Comparison of ENCODE assay signal across 21 cellular contexts in the genomic region with DNA sequence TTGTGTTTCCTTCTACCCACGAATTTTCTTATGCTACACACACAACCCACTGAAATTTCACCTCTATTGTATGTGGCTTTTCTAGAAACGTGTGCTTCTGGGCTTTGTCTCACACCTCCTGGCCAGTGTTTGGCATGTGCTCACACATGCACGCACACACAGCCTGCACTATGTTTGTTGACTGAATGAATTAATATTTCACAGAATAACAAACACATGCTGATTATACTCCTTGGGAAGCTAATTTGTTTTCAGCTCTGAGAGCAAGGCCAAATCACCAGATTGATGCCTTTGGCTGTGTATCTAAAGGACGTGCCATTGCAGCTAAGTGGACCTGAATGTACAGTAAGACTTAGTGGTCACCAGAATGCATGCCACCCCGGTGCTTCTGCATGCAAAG.
DNase-seq lines count a peak whose midpoint lies in the region; ATAC-seq and TF ChIP-seq lines count a peak whose summit lies in the region.
"Had no signal": no experiment of that assay in that cellular context is flagged by ENCODE, and none has a peak within 500 bp of the region (broad histone marks: within the 10 kb centered on the region; RNA-seq: fewer than 3 reads in every experiment).

No MANE protein-coding gene starts in this region.

- H3K14ac ChIP-seq in neuronal stem cell (ENCODE audit: low read length), result no peak overlapping the region

- H2AFZ ChIP-seq in Loucy (ENCODE audit: low read length), result no peak overlapping the region
- H2AFZ ChIP-seq in neuronal stem cell (ENCODE audit: low read length), result no peak overlapping the region

- H3K27me3 ChIP-seq in BLaER1 (no peaks in the 10 kb centered on the region), Loucy (ENCODE audit: insufficient read depth, low read length, poor library complexity, severe bottlenecking) (no peaks in the 10 kb centered on the region), neuronal stem cell (ENCODE audit: control insufficient read depth in 3 of 3, insufficient read depth in 3 of 3, low read depth in 1 of 3, low read length in 3 of 3) (no peaks in the 10 kb centered on the region)
- H3K27me3 ChIP-seq: BE2C, MG63, SJSA1 had no signal

- no peaks in the 10 kb centered on the region for H3K79me1 ChIP-seq in neuronal stem cell (ENCODE audit: low read depth, low read length)

- no peak for ATAC-seq in HG03280 (IDR thresholded peaks at IDR 0.05; ENCODE audit: unreplicated experiment)
- no peak for ATAC-seq in GM19397 (IDR thresholded peaks at IDR 0.05; ENCODE audit: unreplicated experiment)
- ATAC-seq: Panc1 had no signal

- no peaks in the 10 kb centered on the region for H4K20me1 ChIP-seq in BLaER1
- no peaks in the 10 kb centered on the region for H4K20me1 ChIP-seq in Loucy (ENCODE audit: insufficient read depth, low read length, poor library complexity, severe bottlenecking)

- H2BK5ac ChIP-seq in neuronal stem cell (ENCODE audit: low read length), result no peak overlapping the region

- H4K8ac ChIP-seq in neuronal stem cell (ENCODE audit: low read depth, low read length), result no peak overlapping the region

- H3K27me3 Mint-ChIP-seq in immature natural killer cell (ENCODE audit: low read depth in 3 of 3), result peaks cover 3 to 14% (median 9%) of the 10 kb centered on the region in 3 donors
- H3K27me3 Mint-ChIP-seq: CD4-positive, alpha-beta memory T cell; IgD-negative memory B cell had no signal

- no peak overlapping the region for H3K9ac ChIP-seq in BLaER1
- H3K9ac ChIP-seq in Loucy (ENCODE audit: low read depth, low read length, poor library complexity, severe bottlenecking), result peak overlapping the region; percentile 80
- peak overlapping the region; percentile 60 for H3K9ac ChIP-seq in neuronal stem cell (ENCODE audit: low read depth, low read length, poor library complexity)

- H2BK12ac ChIP-seq in neuronal stem cell (ENCODE audit: low read length), result no peak overlapping the region

- peaks cover 23 to 40% of the 10 kb centered on the region in 2 donors for H3K4me1 Mint-ChIP-seq in immature natural killer cell

- H2BK120ac ChIP-seq in neuronal stem cell (ENCODE audit: low read depth, low read length), result no peak overlapping the region

- TF ChIP-seq CTCF in Loucy (conservative IDR thresholded peaks at IDR 0.05; ENCODE audit: low read length), result no peak

- peak overlapping the region in 3 of 5 donors; percentile 15 to 53 (median 47) for H3K4me3 Mint-ChIP-seq in immature natural killer cell
- H3K4me3 Mint-ChIP-seq: CD4-positive, alpha-beta memory T cell had no signal

- H3K4me1 ChIP-seq in BLaER1, result peaks cover 20% of the 10 kb centered on the region
- peaks cover 53% of the 10 kb centered on the region for H3K4me1 ChIP-seq in Loucy (ENCODE audit: insufficient read depth, low read length, poor library complexity, severe bottlenecking)
- peaks cover 16 to 19% of the 10 kb centered on the region in 2 donors for H3K4me1 ChIP-seq in neuronal stem cell (ENCODE audit: control insufficient read depth in 2 of 2, insufficient read depth in 1 of 2, low read depth in 1 of 2, low read length in 2 of 2)
- H3K4me1 ChIP-seq: BE2C, HAP-1 had no signal

- H3K36me3 Mint-ChIP-seq in immature natural killer cell, result peaks cover 0 to 16% (median under 1%) of the 10 kb centered on the region in 3 donors

- WGBS in neuronal stem cell (ENCODE audit: extremely low coverage in 2 of 2, insufficient read length in 2 of 2, insufficient replicate concordance in 1 of 2), 2 donors, result no CpG with 5 or more reads among the region's 5 CpGs

- H3K9me3 ChIP-seq in BLaER1 (no peaks in the 10 kb centered on the region), Loucy (ENCODE audit: insufficient read depth, low read depth, low read length) (no peaks in the 10 kb centered on the region), neuronal stem cell (replicated peaks in 1 of 2; ENCODE audit: control insufficient read depth in 2 of 2, insufficient read depth in 1 of 2, low read depth in 1 of 2, low read length in 2 of 2) (no peaks in the 10 kb centered on the region)
- H3K9me3 ChIP-seq: BE2C, HAP-1, MG63, SJSA1 had no signal

- H3K18ac ChIP-seq in neuronal stem cell (ENCODE audit: low read length), result peak overlapping the region; percentile 45

- H3K4ac ChIP-seq in neuronal stem cell (ENCODE audit: low read length), result no peak overlapping the region

- peak overlapping the region; percentile 40 for H2BK15ac ChIP-seq in neuronal stem cell (ENCODE audit: low read length)

- H3K4me2 ChIP-seq in BLaER1 (peak overlapping the region; percentile 68), Loucy (ENCODE audit: low read depth, low read length, poor library complexity, severe bottlenecking) (peak overlapping the region; percentile 93), neuronal stem cell (ENCODE audit: insufficient read depth, low read length, poor library complexity, severe bottlenecking) (no peak overlapping the region)

- peaks cover 5% of the 10 kb centered on the region for H3F3A ChIP-seq in Loucy (ENCODE audit: low read depth)

- H2AK5ac ChIP-seq in neuronal stem cell (ENCODE audit: low read depth, low read length), result no peak overlapping the region

- H3K4me3 ChIP-seq in BLaER1, result no peak overlapping the region
- peak overlapping the region; percentile 72 for H3K4me3 ChIP-seq in Loucy (ENCODE audit: low read length, poor library complexity, severe bottlenecking)
- H3K4me3 ChIP-seq in neuronal stem cell (ENCODE audit: low read length in 2 of 2), result no peak overlapping the region
- H3K4me3 ChIP-seq: HAP-1, MG63, SJSA1 had no signal

- no peak overlapping the region for H4K91ac ChIP-seq in neuronal stem cell (ENCODE audit: low read depth, low read length, poor library complexity)

- H3K27ac ChIP-seq in BLaER1, result no peak overlapping the region
- H3K27ac ChIP-seq in neuronal stem cell (replicated peaks; ENCODE audit: low read length), result no peak overlapping the region
- H3K27ac ChIP-seq: HL-60 had no signal

- no peaks in the 10 kb centered on the region for H3K9me3 Mint-ChIP-seq in immature natural killer cell
- H3K9me3 Mint-ChIP-seq: CD4-positive, alpha-beta memory T cell; IgD-negative memory B cell had no signal

- no peaks in the 10 kb centered on the region for H3K9me2 ChIP-seq in Loucy (replicated peaks; ENCODE audit: low read depth, low read length)

- DNase-seq in immature natural killer cell (peak in 1 of 3 donors; percentile 9), neuronal stem cell (ENCODE audit: low spot score) (no peak), SIG-M5 (lab: John Stamatoyannopoulos, UW) (no peak)
- DNase-seq: BE2C; Calu3; CD4-positive, alpha-beta memory T cell; Karpas-422; MG63; NCI-H1092; NCI-H146; NCI-H2029 treated with DMSO at 0.1 percent for 48 hours; NCI-H2171 treated with DMSO at 0.1 percent for 48 hours had no signal

- H3K36me3 ChIP-seq in BLaER1, result no peaks in the 10 kb centered on the region
- no peaks in the 10 kb centered on the region for H3K36me3 ChIP-seq in Loucy (ENCODE audit: insufficient read depth, low read length)
- no peaks in the 10 kb centered on the region for H3K36me3 ChIP-seq in neuronal stem cell (replicated peaks in 1 of 2; ENCODE audit: control insufficient read depth in 2 of 2, insufficient read depth in 2 of 2, low read length in 2 of 2)
- H3K36me3 ChIP-seq: BE2C, HAP-1, MG63, SJSA1 had no signal

- H3K27ac Mint-ChIP-seq in immature natural killer cell, result peak overlapping the region in 3 of 6 donors; percentile 1 to 21 (median 5)

- H3K79me2 ChIP-seq in Loucy (ENCODE audit: insufficient read depth, low read length), result peaks cover 21% of the 10 kb centered on the region

- H3K23ac ChIP-seq in neuronal stem cell (ENCODE audit: low read depth, low read length, poor library complexity), result no peak overlapping the region
